In genomic region chr5:156706631-156707030, GRCh38 we compare ENCODE assay signal across 2 cellular contexts.
TF ChIP-seq lines count a peak whose summit lies in the region.

No MANE protein-coding gene starts in this region.

TF ChIP-seq in WTC11, 78 proteins besides CTCF, POLR2A, EP300 and RAD21 (continued from another document):
- TF ChIP-seq ZNF263 (CRISPR knock-in tag; IDR thresholded peaks at IDR 0.05; ENCODE audit: low read depth) = no peak
- TF ChIP-seq FOXJ3 (CRISPR knock-in tag; IDR thresholded peaks at IDR 0.05; ENCODE audit: borderline replicate concordance) = no peak
- no peak for TF ChIP-seq NFATC4 (CRISPR knock-in tag; IDR thresholded peaks at IDR 0.05)
- no peak for TF ChIP-seq NFYB (CRISPR knock-in tag; conservative IDR thresholded peaks at IDR 0.05; ENCODE audit: low read depth)
- no peak for TF ChIP-seq ATF1 (CRISPR knock-in tag; IDR thresholded peaks at IDR 0.05)
- no peak for TF ChIP-seq RORB (CRISPR knock-in tag; IDR thresholded peaks at IDR 0.05)
- TF ChIP-seq CBFB (CRISPR knock-in tag; IDR thresholded peaks at IDR 0.05; ENCODE audit: low read depth) = no peak
- no peak for TF ChIP-seq JUN (CRISPR knock-in tag; IDR thresholded peaks at IDR 0.05)
- no peak for TF ChIP-seq SMAD4 (CRISPR knock-in tag; IDR thresholded peaks at IDR 0.05)
- TF ChIP-seq PRRX2 (CRISPR knock-in tag; IDR thresholded peaks at IDR 0.05) = no peak
- TF ChIP-seq, protein P1, sequence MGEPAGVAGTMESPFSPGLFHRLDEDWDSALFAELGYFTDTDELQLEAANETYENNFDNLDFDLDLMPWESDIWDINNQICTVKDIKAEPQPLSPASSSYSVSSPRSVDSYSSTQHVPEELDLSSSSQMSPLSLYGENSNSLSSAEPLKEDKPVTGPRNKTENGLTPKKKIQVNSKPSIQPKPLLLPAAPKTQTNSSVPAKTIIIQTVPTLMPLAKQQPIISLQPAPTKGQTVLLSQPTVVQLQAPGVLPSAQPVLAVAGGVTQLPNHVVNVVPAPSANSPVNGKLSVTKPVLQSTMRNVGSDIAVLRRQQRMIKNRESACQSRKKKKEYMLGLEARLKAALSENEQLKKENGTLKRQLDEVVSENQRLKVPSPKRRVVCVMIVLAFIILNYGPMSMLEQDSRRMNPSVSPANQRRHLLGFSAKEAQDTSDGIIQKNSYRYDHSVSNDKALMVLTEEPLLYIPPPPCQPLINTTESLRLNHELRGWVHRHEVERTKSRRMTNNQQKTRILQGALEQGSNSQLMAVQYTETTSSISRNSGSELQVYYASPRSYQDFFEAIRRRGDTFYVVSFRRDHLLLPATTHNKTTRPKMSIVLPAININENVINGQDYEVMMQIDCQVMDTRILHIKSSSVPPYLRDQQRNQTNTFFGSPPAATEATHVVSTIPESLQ (CRISPR knock-in tag; IDR thresholded peaks at IDR 0.05) = no peak
TF ChIP-seq in WTC11: peak in this region for 0.

TF ChIP-seq in HepG2, 621 proteins besides CTCF, POLR2A, EP300 and RAD21 (continued from another document):
- no peak for TF ChIP-seq MYPOP (CRISPR knock-in tag; IDR thresholded peaks at IDR 0.05)
- no peak for TF ChIP-seq ARID4A (CRISPR knock-in tag; IDR thresholded peaks at IDR 0.05; ENCODE audit: borderline replicate concordance)
- no peak for TF ChIP-seq SP140L (CRISPR knock-in tag; IDR thresholded peaks at IDR 0.05; ENCODE audit: borderline replicate concordance)
- TF ChIP-seq ZNF350 (CRISPR knock-in tag; IDR thresholded peaks at IDR 0.05; ENCODE audit: borderline replicate concordance, low read depth) = no peak
